Comparison of ENCODE assay signal across 37 cellular contexts in genomic region chr1:156342556-156342955, GRCh38. TPM values are rescaled to one million over a fixed set of nuclear protein-coding genes. Genes with fewer than 3 reads are reported as not detected.
DNase-seq lines count a peak whose midpoint lies in the region; ATAC-seq, FAIRE-seq and TF ChIP-seq lines count a peak whose summit lies in the region.
"Had no signal": no experiment of that assay in that cellular context is flagged by ENCODE, and none has a peak within 500 bp of the region (broad histone marks: within the 10 kb centered on the region; RNA-seq: fewer than 3 reads in every experiment).

No MANE protein-coding gene starts in this region.

- no peak for FAIRE-seq in bronchial epithelial cell (lab: Jason Lieb, UNC)
- FAIRE-seq: GM12891, islet of Langerhans had no signal

- H3K9ac ChIP-seq in mesenchymal stem cell (ENCODE audit: low read length), result no peak overlapping the region

- no peak overlapping the region for H2BK15ac ChIP-seq in mesenchymal stem cell (ENCODE audit: low read depth, poor library complexity, severe bottlenecking)

- no peak overlapping the region for H2BK120ac ChIP-seq in mesenchymal stem cell (ENCODE audit: low read depth, low read length)

- WGBS in mesenchymal stem cell, result no CpG with 5 or more reads among the region's 1 CpG

- no peaks in the 10 kb centered on the region for H3K27me3 ChIP-seq in bronchial epithelial cell (ENCODE audit: control insufficient read depth, insufficient read depth, low read length)
- H3K27me3 ChIP-seq in mesenchymal stem cell (ENCODE audit: control insufficient read depth in 1 of 2, insufficient read depth in 1 of 2, low read length in 2 of 2), result peaks cover 0 to 20% of the 10 kb centered on the region in 2 experiments
- no peaks in the 10 kb centered on the region for H3K27me3 ChIP-seq in CD8-positive, alpha-beta memory T cell (ENCODE audit: insufficient read depth, low read length, poor library complexity, severe bottlenecking)
- H3K27me3 ChIP-seq: BE2C, gastrocnemius medialis, ovary, Peyer's patch had no signal

- H2AK5ac ChIP-seq in mesenchymal stem cell (ENCODE audit: low read length, severe bottlenecking), result no peak overlapping the region

- H3K9me3 ChIP-seq in mesenchymal stem cell (ENCODE audit: control insufficient read depth, low read length), result no peaks in the 10 kb centered on the region
- H3K9me3 ChIP-seq in CD8-positive, alpha-beta memory T cell (ENCODE audit: low read length), result no peaks in the 10 kb centered on the region
- H3K9me3 ChIP-seq: BE2C, gastrocnemius medialis, ovary, Peyer's patch, stomach, tibial artery had no signal

- TF ChIP-seq CTCF in bronchial epithelial cell (IDR thresholded peaks at IDR 0.05; ENCODE audit: insufficient read depth, low read length, severe bottlenecking) (no peak), MCF 10A (IDR thresholded peaks at IDR 0.05; ENCODE audit: unreplicated experiment) (no peak)

- H2BK5ac ChIP-seq in mesenchymal stem cell (ENCODE audit: low read depth, low read length, poor library complexity, severe bottlenecking), result no peak overlapping the region

- H3K4me2 ChIP-seq in mesenchymal stem cell (ENCODE audit: low read length, poor library complexity, severe bottlenecking), result no peak overlapping the region
- H3K4me2 ChIP-seq: smooth muscle cell had no signal

- no TSS peak for BruUV-seq in MCF 10A (replicated peaks; lab: Mats Ljungman, UMichigan)

- H3K4ac ChIP-seq in mesenchymal stem cell (ENCODE audit: low read depth in 1 of 2, low read length in 2 of 2), result no peak overlapping the region

- no peak for ATAC-seq in HG02852 (IDR thresholded peaks at IDR 0.05; ENCODE audit: unreplicated experiment)
- ATAC-seq: activated CD8-positive, alpha-beta T cell treated with anti-CD3 and anti-CD28 coated beads, Interleukin-2, amount 10 ng/mL, durations not matched to agents 7 days and 5 days; activated naive CD4-positive, alpha-beta T cell treated with anti-CD3 and anti-CD28 coated beads, Interleukin-2, amount 50 U/mL, for 72 hours; effector memory CD8-positive, alpha-beta T cell; gastrocnemius medialis; natural killer cell treated with Interleukin-12 subunit alpha and Interleukin-12 subunit beta and Interleukin-15 and Interleukin-18, amount 100 ng/mL, for 72 hours; SK-N-SH treated with all-trans-retinoic acid at 6 μM for 48 hours; T-helper 17 cell had no signal

- no peak overlapping the region for H3K14ac ChIP-seq in mesenchymal stem cell (ENCODE audit: low read length in 2 of 2)

- no peak overlapping the region for H3K4me3 ChIP-seq in bronchial epithelial cell (ENCODE audit: low read depth, low read length)
- no peak overlapping the region for H3K4me3 ChIP-seq in mesenchymal stem cell (ENCODE audit: insufficient read depth in 1 of 2, low read depth in 1 of 2, low read length in 2 of 2)
- H3K4me3 ChIP-seq in CD8-positive, alpha-beta memory T cell (ENCODE audit: low read length), result no peak overlapping the region
- H3K4me3 ChIP-seq: coronary artery, gastrocnemius medialis, ovary, Peyer's patch, smooth muscle cell, stomach, tibial artery had no signal

- H3K27me3 Mint-ChIP-seq in MCF 10A (ENCODE audit: insufficient read depth, unreplicated experiment), result no peaks in the 10 kb centered on the region
- H3K27me3 Mint-ChIP-seq in CD8-positive, alpha-beta memory T cell, result peaks cover 4 to 26% of the 10 kb centered on the region in 2 donors

- H3K23ac ChIP-seq in mesenchymal stem cell (ENCODE audit: low read length in 2 of 2), result no peak overlapping the region

- no peaks in the 10 kb centered on the region for H3K79me1 ChIP-seq in mesenchymal stem cell (replicated peaks; ENCODE audit: low read length, poor library complexity, severe bottlenecking)

- no peak overlapping the region for H3K4me3 Mint-ChIP-seq in MCF 10A (ENCODE audit: unreplicated experiment)
- peak overlapping the region in 1 of 7 donors; percentile 28 for H3K4me3 Mint-ChIP-seq in CD8-positive, alpha-beta memory T cell
- H3K4me3 Mint-ChIP-seq: activated CD8-positive, alpha-beta T cell treated with anti-CD3 and anti-CD28 coated beads, Interleukin-2, amount 10 ng/mL, durations not matched to agents 7 days and 5 days; effector memory CD8-positive, alpha-beta T cell; natural killer cell treated with Interleukin-12 subunit alpha and Interleukin-12 subunit beta and Interleukin-15 and Interleukin-18, amount 100 ng/mL, for 72 hours; T-helper 17 cell had no signal

- no peaks in the 10 kb centered on the region for H3K4me1 Mint-ChIP-seq in MCF 10A (ENCODE audit: insufficient read depth, unreplicated experiment)
- H3K4me1 Mint-ChIP-seq in CD8-positive, alpha-beta memory T cell, result peaks cover 8 to 15% (median 13%) of the 10 kb centered on the region in 3 donors

- intact Hi-C loops in MCF 10A (cut with micrococcal nuclease), result no loop called here

- no peak overlapping the region for H2BK12ac ChIP-seq in mesenchymal stem cell (ENCODE audit: low read length in 2 of 2)

- H3K27ac Mint-ChIP-seq in MCF 10A (ENCODE audit: low read depth, unreplicated experiment), result no peak overlapping the region
- H3K27ac Mint-ChIP-seq in CD8-positive, alpha-beta memory T cell, result peak overlapping the region in 1 of 8 donors; percentile 28
- H3K27ac Mint-ChIP-seq: activated CD8-positive, alpha-beta T cell treated with anti-CD3 and anti-CD28 coated beads, Interleukin-2, amount 10 ng/mL, durations not matched to agents 7 days and 5 days; activated naive CD4-positive, alpha-beta T cell treated with anti-CD3 and anti-CD28 coated beads, Interleukin-2, amount 50 U/mL, for 72 hours; activated T-helper 2 cell treated with anti-CD3 and anti-CD28 coated beads, Interferon-gamma antibody, Interleukin-2, Interleukin-4, amounts not matched to agents 10 μg/mL and 5 μg/mL and 100 μg/mL, durations not matched to agents 14 hours and 24 hours and 36 hours; effector memory CD8-positive, alpha-beta T cell; natural killer cell treated with Interleukin-12 subunit alpha and Interleukin-12 subunit beta and Interleukin-15 and Interleukin-18, amount 100 ng/mL, for 72 hours; T-helper 17 cell had no signal

- no peak overlapping the region for H3K27ac ChIP-seq in mesenchymal stem cell (ENCODE audit: low read length, poor library complexity, severe bottlenecking)
- H3K27ac ChIP-seq in CD8-positive, alpha-beta memory T cell (ENCODE audit: low read depth, low read length), result no peak overlapping the region
- H3K27ac ChIP-seq: coronary artery, gastrocnemius medialis, ovary, Peyer's patch, stomach, tibial artery had no signal

- H3K4me1 ChIP-seq in mesenchymal stem cell (ENCODE audit: control insufficient read depth, insufficient read depth, low read depth, low read length), result no peaks in the 10 kb centered on the region
- peaks cover 1% of the 10 kb centered on the region for H3K4me1 ChIP-seq in CD8-positive, alpha-beta memory T cell (ENCODE audit: insufficient read depth, low read length)
- H3K4me1 ChIP-seq: Peyer's patch had no signal

- no peak overlapping the region for H3K18ac ChIP-seq in mesenchymal stem cell (ENCODE audit: low read depth in 1 of 2, low read length in 2 of 2)

- CTCF ChIA-PET in MCF 10A (lab: Yijun Ruan, JAX), result interaction anchor here (0.6 to 2.4 kb wide), 6 partner anchors 16 to 283 kb away, joined by 3 to 11 read pairs (median 3); no protein-coding TSS in a partner anchor
- CTCF ChIA-PET in CD8-positive, alpha-beta memory T cell (lab: Charles Lee), result interaction anchor here (0.9 to 1.1 kb wide), 2 partner anchors 16 to 103 kb away, joined by 3 read pairs; no protein-coding TSS in a partner anchor

- no peak overlapping the region for H2AFZ ChIP-seq in mesenchymal stem cell (ENCODE audit: low read depth, low read length)

- POLR2A ChIA-PET in MCF 10A (lab: Yijun Ruan, JAX), result interaction anchor here (0.6 to 1.5 kb wide), 2 partner anchors 60 to 77 kb away, joined by 3 to 5 read pairs; partner anchors contain the start of gene SMG5
- POLR2A ChIA-PET in CD8-positive, alpha-beta memory T cell (lab: Charles Lee), result no interaction called here

- H4K8ac ChIP-seq in mesenchymal stem cell (ENCODE audit: low read length), result no peak overlapping the region

- H3K36me3 Mint-ChIP-seq in MCF 10A (ENCODE audit: insufficient read depth, unreplicated experiment), result no peaks in the 10 kb centered on the region
- peaks cover 0 to 9% (median 0%) of the 10 kb centered on the region in 3 donors for H3K36me3 Mint-ChIP-seq in CD8-positive, alpha-beta memory T cell

- H3K36me3 ChIP-seq in bronchial epithelial cell (ENCODE audit: control insufficient read depth, insufficient read depth, low read length) (no peaks in the 10 kb centered on the region), mesenchymal stem cell (ENCODE audit: control insufficient read depth in 1 of 2, insufficient read depth in 2 of 2, low read depth in 1 of 2, low read length in 2 of 2) (no peaks in the 10 kb centered on the region)
- no peaks in the 10 kb centered on the region for H3K36me3 ChIP-seq in CD8-positive, alpha-beta memory T cell (ENCODE audit: insufficient read depth, low read length)
- H3K36me3 ChIP-seq: BE2C, gastrocnemius medialis, ovary, Peyer's patch, stomach, tibial artery had no signal

- H4K91ac ChIP-seq in mesenchymal stem cell (ENCODE audit: low read length), result no peak overlapping the region

- no peaks in the 10 kb centered on the region for H3K9me3 Mint-ChIP-seq in MCF 10A (ENCODE audit: unreplicated experiment)
- no peaks in the 10 kb centered on the region for H3K9me3 Mint-ChIP-seq in CD8-positive, alpha-beta memory T cell
- H3K9me3 Mint-ChIP-seq: activated naive CD4-positive, alpha-beta T cell treated with anti-CD3 and anti-CD28 coated beads, Interleukin-2, amount 50 U/mL, for 72 hours; activated T-helper 2 cell treated with anti-CD3 and anti-CD28 coated beads, Interferon-gamma antibody, Interleukin-2, Interleukin-4, amounts not matched to agents 10 μg/mL and 5 μg/mL and 100 μg/mL, durations not matched to agents 14 hours and 24 hours and 36 hours; effector memory CD8-positive, alpha-beta T cell; natural killer cell treated with Interleukin-12 subunit alpha and Interleukin-12 subunit beta and Interleukin-15 and Interleukin-18, amount 100 ng/mL, for 72 hours had no signal

- DNase-seq in EH (ENCODE audit: low read depth) (peak; percentile 33), MV-4-11 (lab: John Stamatoyannopoulos, UW) (peak; percentile 15), bronchial epithelial cell (ENCODE audit: low read depth) (peak; percentile 11), mesenchymal stem cell (peak; percentile 66), MCF 10A (ENCODE audit: unreplicated experiment) (no peak), NCI-H524 (lab: John Stamatoyannopoulos, UW) (no peak)
- no peak for DNase-seq in CD8-positive, alpha-beta memory T cell
- DNase-seq: activated CD8-positive, alpha-beta T cell treated with anti-CD3 and anti-CD28 coated beads, Interleukin-2, amount 10 ng/mL, durations not matched to agents 7 days and 5 days; anterior cingulate cortex; BE2C; effector memory CD8-positive, alpha-beta T cell; gastrocnemius medialis; hypothalamus; NCI-H1092 treated with DMSO at 0.1 percent for 48 hours; NCI-H187; NCI-H2171; NCI-H526 treated with DMSO at 0.1 percent for 48 hours; ovary; Peyer's patch; retina; stimulated activated CD4-positive, alpha-beta T cell treated with anti-CD3 and anti-CD28 coated beads, Interleukin-2, amount 100 ng/mL, for 24 hours; stomach; T-helper 17 cell; tibial artery had no signal

RNA-seq across cellular contexts. Expression of gene TSACC, which starts 4.2 kb away (rescaled TPM):
- total RNA-seq in bronchial epithelial cell (0.77 TPM in 1 of 2 replicates, not detected in the other), MCF 10A (2022) (1.8 and 3.6 TPM in 2 replicates)
- 0.51 TPM for polyA plus RNA-seq in mesenchymal stem cell (2013, experiment 1 of 2)
- polyA plus RNA-seq in mesenchymal stem cell (2013, experiment 2 of 2), result 0.38 TPM
- under 1 TPM in 1 of 2 experiments, not detected in 1; 0.53 TPM for total RNA-seq in CD8-positive, alpha-beta memory T cell
- 0.84 TPM for polyA plus RNA-seq in CD8-positive, alpha-beta memory T cell
- total RNA-seq: cardiac septum; gastrocnemius medialis; natural killer cell treated with Interleukin-12 subunit alpha and Interleukin-12 subunit beta and Interleukin-15 and Interleukin-18, amount 100 ng/mL, for 72 hours; ovary; Peyer's patch; stomach had no signal
- polyA plus RNA-seq: smooth muscle cell had no signal

RNA-seq across cellular contexts. Expression of gene CCT3, which starts 4.5 kb away (rescaled TPM):
- total RNA-seq in bronchial epithelial cell, result 281 and 377 TPM in 2 replicates
- 157 TPM for polyA plus RNA-seq in mesenchymal stem cell (2013, experiment 1 of 2)
- 151 TPM for polyA plus RNA-seq in mesenchymal stem cell (2013, experiment 2 of 2)
- 495 and 574 TPM in 2 replicates for total RNA-seq in MCF 10A (2022)
- 100 to 1,000 TPM; 526 to 528 TPM for total RNA-seq in CD8-positive, alpha-beta memory T cell
- 199 TPM for polyA plus RNA-seq in CD8-positive, alpha-beta memory T cell

RNA-seq across cellular contexts. Expression of gene RHBG, which starts 26.5 kb away (rescaled TPM):
- under 0.01 and 0.13 TPM in 2 replicates for total RNA-seq in bronchial epithelial cell
- polyA plus RNA-seq in mesenchymal stem cell (2013, experiment 1 of 2), result 0.06 TPM
- 0.10 TPM for polyA plus RNA-seq in mesenchymal stem cell (2013, experiment 2 of 2)
- total RNA-seq in MCF 10A (2022), result not detected in 2 replicates
- total RNA-seq in CD8-positive, alpha-beta memory T cell, result not detected
- polyA plus RNA-seq in CD8-positive, alpha-beta memory T cell, result not detected
- total RNA-seq: activated CD8-positive, alpha-beta T cell treated with anti-CD3 and anti-CD28 coated beads, Interleukin-2, amount 10 ng/mL, durations not matched to agents 7 days and 5 days; activated naive CD4-positive, alpha-beta T cell treated with anti-CD3 and anti-CD28 coated beads, Interleukin-2, amount 50 U/mL, for 72 hours; activated T-helper 2 cell treated with anti-CD3 and anti-CD28 coated beads, Interferon-gamma antibody, Interleukin-2, Interleukin-4, amounts not matched to agents 10 μg/mL and 5 μg/mL and 100 μg/mL, durations not matched to agents 14 hours and 24 hours and 36 hours; cardiac septum; gastrocnemius medialis; natural killer cell treated with Interleukin-12 subunit alpha and Interleukin-12 subunit beta and Interleukin-15 and Interleukin-18, amount 100 ng/mL, for 72 hours; smooth muscle cell; stomach; T-helper 17 cell had no signal
- polyA plus RNA-seq: smooth muscle cell had no signal

RNA-seq across cellular contexts. Expression of gene VHLL, which starts 43.4 kb away (rescaled TPM):
- total RNA-seq in bronchial epithelial cell (0.26 and 0.77 TPM in 2 replicates), MCF 10A (2022) (0.49 TPM in 1 of 2 replicates, not detected in the other)
- polyA plus RNA-seq in mesenchymal stem cell (2013, experiment 1 of 2), result not detected
- polyA plus RNA-seq in mesenchymal stem cell (2013, experiment 2 of 2), result not detected
- total RNA-seq in CD8-positive, alpha-beta memory T cell, result under 1 TPM in 1 of 2 experiments, not detected in 1; 0.35 TPM
- polyA plus RNA-seq in CD8-positive, alpha-beta memory T cell, result not detected
- total RNA-seq: activated CD8-positive, alpha-beta T cell treated with anti-CD3 and anti-CD28 coated beads, Interleukin-2, amount 10 ng/mL, durations not matched to agents 7 days and 5 days; activated naive CD4-positive, alpha-beta T cell treated with anti-CD3 and anti-CD28 coated beads, Interleukin-2, amount 50 U/mL, for 72 hours; activated T-helper 2 cell treated with anti-CD3 and anti-CD28 coated beads, Interferon-gamma antibody, Interleukin-2, Interleukin-4, amounts not matched to agents 10 μg/mL and 5 μg/mL and 100 μg/mL, durations not matched to agents 14 hours and 24 hours and 36 hours; cardiac septum; Daoy; gastrocnemius medialis; natural killer cell treated with Interleukin-12 subunit alpha and Interleukin-12 subunit beta and Interleukin-15 and Interleukin-18, amount 100 ng/mL, for 72 hours; Peyer's patch; smooth muscle cell; stomach; T-helper 17 cell had no signal
- polyA plus RNA-seq: esophagus, liver, ovary, smooth muscle cell, stomach had no signal

RNA-seq across cellular contexts. Expression of gene GLMP, which starts 47.1 kb away (rescaled TPM):
- total RNA-seq in bronchial epithelial cell, result 26.9 and 34.2 TPM in 2 replicates
- polyA plus RNA-seq in mesenchymal stem cell (2013, experiment 1 of 2), result 160 TPM
- polyA plus RNA-seq in mesenchymal stem cell (2013, experiment 2 of 2), result 165 TPM
- 12.9 and 17.5 TPM in 2 replicates for total RNA-seq in MCF 10A (2022)
- 10 to 100 TPM; 19.5 to 20.9 TPM for total RNA-seq in CD8-positive, alpha-beta memory T cell
- 18.9 TPM for polyA plus RNA-seq in CD8-positive, alpha-beta memory T cell

Comparison
In these comparisons a context has a peak if more than half of its experiments do, and no peak if none do; other contexts are left out.
1. DNase-seq: peak in EH (single experiment), MV-4-11 (single experiment), bronchial epithelial cell (single experiment) and mesenchymal stem cell (single experiment); none in MCF 10A (single experiment), NCI-H524 (0 of 2) and CD8-positive, alpha-beta memory T cell (0 of 5).